Comparison of ENCODE assay signal across 26 cellular contexts in the genomic region with DNA sequence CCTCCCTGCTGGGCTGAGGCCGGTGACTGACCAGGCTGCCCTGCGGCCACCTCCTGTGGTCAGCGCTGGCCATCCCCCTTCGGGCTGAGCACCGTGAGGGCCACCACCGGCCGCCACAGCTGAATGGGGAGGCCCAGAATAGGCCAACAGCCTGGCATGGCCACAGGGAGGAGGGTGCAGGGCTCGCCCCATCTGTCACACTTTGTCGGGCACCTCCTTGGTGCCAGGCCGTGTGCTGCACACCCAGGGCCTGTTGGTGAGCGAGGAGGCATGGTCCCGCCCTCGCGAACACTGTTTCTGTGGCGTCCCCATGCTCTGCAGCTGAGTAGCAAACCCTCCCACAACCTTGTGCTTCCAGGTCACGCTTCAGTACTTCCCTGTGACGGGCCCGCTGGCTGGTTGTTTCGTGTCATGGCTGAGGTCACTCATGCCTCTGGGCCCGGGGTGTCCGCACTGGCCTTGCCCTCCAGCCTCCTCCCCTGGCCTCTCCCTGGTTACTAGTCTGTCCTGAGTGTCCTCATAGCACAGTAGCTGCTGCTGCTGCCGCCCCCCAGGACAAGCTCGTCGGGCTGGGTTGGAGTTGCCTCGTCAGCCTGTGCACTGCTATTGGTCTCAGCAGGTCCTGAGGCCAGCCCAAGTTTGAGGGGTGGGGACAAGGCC. TPM values are rescaled to one million over a fixed set of nuclear protein-coding genes. Genes with fewer than 3 reads are reported as not detected.
"Had no signal": no experiment of that assay in that cellular context is flagged by ENCODE, and none has a peak within 500 bp of the region (broad histone marks: within the 10 kb centered on the region; RNA-seq: fewer than 3 reads in every experiment).

No MANE protein-coding gene starts in this region.

- H3K27ac ChIP-seq: breast epithelium, heart left ventricle, neural progenitor cell, pancreas, thyroid gland, vagina had no signal

- H3K4me3 ChIP-seq: breast epithelium, heart left ventricle, neural progenitor cell, pancreas, thyroid gland, vagina had no signal

- H3K36me3 ChIP-seq: neural progenitor cell had no signal

- H3K27me3 ChIP-seq: breast epithelium, heart left ventricle, neural progenitor cell, pancreas, thyroid gland, vagina had no signal

- H3K4me1 ChIP-seq: breast epithelium, neural progenitor cell, thyroid gland, vagina had no signal

- H3K4me2 ChIP-seq: neural progenitor cell had no signal

- H3K9ac ChIP-seq: neural progenitor cell had no signal

- DNase-seq: activated CD4-positive, alpha-beta T cell treated with anti-CD3 and anti-CD28 coated beads, Interleukin-2, amount 50 U/mL, for 4 hours; activated naive CD4-positive, alpha-beta T cell treated with anti-CD3 and anti-CD28 coated beads for 36 hours; activated naive CD8-positive, alpha-beta T cell treated with anti-CD3 and anti-CD28 coated beads, Interleukin-2, amount 50 U/mL, for 24 hours; activated T-cell treated with anti-CD3 and anti-CD28 coated beads for 4 hours; endodermal cell; stimulated activated CD4-positive, alpha-beta T cell treated with anti-CD3 and anti-CD28 coated beads, Interleukin-15, amount 100 ng/mL, for 24 hours; stimulated activated CD4-positive, alpha-beta T cell treated with anti-CD3 and anti-CD28 coated beads, Interleukin-4, amount 100 ng/mL, for 1 hour; stimulated activated naive B cell treated with anti-CD40 and anti-IgM and Interleukin-4, amounts not matched to agents 10 μg/mL and 1 μg/mL and 100 μg/mL, for 72 hours; T-helper 1 cell; T1000; thyroid gland had no signal

- H3K4me3 Mint-ChIP-seq: activated naive CD4-positive, alpha-beta T cell treated with anti-CD3 and anti-CD28 coated beads for 36 hours; activated naive CD8-positive, alpha-beta T cell treated with anti-CD3 and anti-CD28 coated beads, Interleukin-2, amount 50 U/mL, for 24 hours; endodermal cell; neural progenitor cell; stimulated activated naive B cell treated with anti-CD40 and anti-IgM and Interleukin-4, amounts not matched to agents 10 μg/mL and 1 μg/mL and 100 μg/mL, for 72 hours had no signal

- ATAC-seq: activated CD4-positive, CD25-positive, alpha-beta regulatory T cell treated with anti-CD3 and anti-CD28 coated beads, Interleukin-2, amount 50 U/mL, for 24 hours; activated naive CD8-positive, alpha-beta T cell treated with anti-CD3 and anti-CD28 coated beads, Interleukin-2, amount 50 U/mL, for 24 hours; heart left ventricle; pancreas; stimulated activated naive B cell treated with anti-CD40 and anti-IgM and Interleukin-4, amounts not matched to agents 10 μg/mL and 1 μg/mL and 100 μg/mL, for 72 hours had no signal

- H3K9me3 ChIP-seq: breast epithelium, heart left ventricle, pancreas, thyroid gland, vagina had no signal

- H3K9me3 Mint-ChIP-seq: activated naive CD4-positive, alpha-beta T cell treated with anti-CD3 and anti-CD28 coated beads for 36 hours; activated naive CD8-positive, alpha-beta T cell treated with anti-CD3 and anti-CD28 coated beads, Interleukin-2, amount 50 U/mL, for 24 hours; activated T-helper 2 cell treated with anti-CD3 and anti-CD28 coated beads, Interferon-gamma antibody, Interleukin-2, Interleukin-4, amounts not matched to agents 10 μg/mL and 5 μg/mL and 100 μg/mL, durations not matched to agents 14 hours and 24 hours and 36 hours; endodermal cell; neural progenitor cell; stimulated activated naive B cell treated with anti-CD40 and anti-IgM and Interleukin-4, amounts not matched to agents 10 μg/mL and 1 μg/mL and 100 μg/mL, for 72 hours had no signal

- H2AFZ ChIP-seq: neural progenitor cell had no signal

- H3K27me3 Mint-ChIP-seq: activated naive CD8-positive, alpha-beta T cell treated with anti-CD3 and anti-CD28 coated beads, Interleukin-2, amount 50 U/mL, for 24 hours; stimulated activated naive B cell treated with anti-CD40 and anti-IgM and Interleukin-4, amounts not matched to agents 10 μg/mL and 1 μg/mL and 100 μg/mL, for 72 hours had no signal

- H3K4me1 Mint-ChIP-seq: endodermal cell, neural progenitor cell had no signal

- H3K27ac Mint-ChIP-seq: activated naive CD4-positive, alpha-beta T cell treated with anti-CD3 and anti-CD28 coated beads for 36 hours; activated naive CD8-positive, alpha-beta T cell treated with anti-CD3 and anti-CD28 coated beads, Interleukin-2, amount 50 U/mL, for 24 hours; activated T-helper 2 cell treated with anti-CD3 and anti-CD28 coated beads, Interferon-gamma antibody, Interleukin-2, Interleukin-4, amounts not matched to agents 10 μg/mL and 5 μg/mL and 100 μg/mL, durations not matched to agents 14 hours and 24 hours and 36 hours; endodermal cell; neural progenitor cell had no signal

RNA-seq across cellular contexts. Expression of a gene that starts 48.0 kb away (rescaled TPM):
- total RNA-seq: activated naive CD4-positive, alpha-beta T cell treated with anti-CD3 and anti-CD28 coated beads for 36 hours; activated T-helper 2 cell treated with anti-CD3 and anti-CD28 coated beads, Interferon-gamma antibody, Interleukin-2, Interleukin-4, amounts not matched to agents 10 μg/mL and 5 μg/mL and 100 μg/mL, durations not matched to agents 14 hours and 24 hours and 36 hours; aorta; breast epithelium; cerebellum; dermis microvascular lymphatic vessel endothelial cell; endodermal cell; epithelial cell of proximal tubule; frontal cortex; heart left ventricle; lower leg skin; mesenteric fat pad; skeletal muscle tissue; thyroid gland; vagina had no signal
- polyA plus RNA-seq: aorta, heart left ventricle had no signal
